19 cellular contexts compared by ENCODE assay signal in genomic region chr21:37982496-37983318, GRCh38.
"Had no signal": no experiment of that assay in that cellular context is flagged by ENCODE, and none has a peak within 500 bp of the region (broad histone marks: within the 10 kb centered on the region; RNA-seq: fewer than 3 reads in every experiment).

No MANE protein-coding gene starts in this region.

- H3K4me1 ChIP-seq: pancreas, thyroid gland had no signal

- H3K36me3 ChIP-seq: pancreas, thyroid gland had no signal

- H3K36me3 Mint-ChIP-seq: activated naive CD8-positive, alpha-beta T cell treated with anti-CD3 and anti-CD28 coated beads, Interleukin-2, amount 10 ng/mL, durations not matched to agents 7 days and 5 days; naive thymus-derived CD8-positive, alpha-beta T cell; WTC11 had no signal

- H3K27me3 ChIP-seq: thyroid gland had no signal

- H3K9me3 ChIP-seq: pancreas, thyroid gland had no signal

- H3K4me1 Mint-ChIP-seq: activated CD4-positive, alpha-beta T cell treated with anti-CD3 and anti-CD28 coated beads for 36 hours; activated naive CD8-positive, alpha-beta T cell treated with anti-CD3 and anti-CD28 coated beads, Interleukin-2, amount 10 ng/mL, durations not matched to agents 7 days and 5 days; naive thymus-derived CD8-positive, alpha-beta T cell had no signal

- ATAC-seq: activated CD4-positive, alpha-beta T cell treated with anti-CD3 and anti-CD28 coated beads for 36 hours; effector memory CD8-positive, alpha-beta T cell; left ventricle myocardium superior; naive thymus-derived CD8-positive, alpha-beta T cell; pancreas; sciatic nerve; WTC11 had no signal

- H3K27ac ChIP-seq: pancreas, thyroid gland had no signal

- H3K4me3 Mint-ChIP-seq: activated CD4-positive, alpha-beta T cell treated with anti-CD3 and anti-CD28 coated beads for 36 hours; activated naive CD8-positive, alpha-beta T cell treated with anti-CD3 and anti-CD28 coated beads, Interleukin-2, amount 10 ng/mL, durations not matched to agents 7 days and 5 days; activated T-helper 1 cell treated with anti-CD3 and anti-CD28 coated beads, Interleukin-12 subunit alpha, Interleukin-12 subunit beta, Interleukin-2, Interleukin-4 antibody, amounts not matched to agents 30 ng/mL and 10 ng/mL and 1 ng/mL, durations not matched to agents 14 hours and 24 hours and 36 hours; effector memory CD8-positive, alpha-beta T cell; naive thymus-derived CD8-positive, alpha-beta T cell; WTC11 had no signal

- H3K27ac Mint-ChIP-seq: activated CD4-positive, alpha-beta T cell treated with anti-CD3 and anti-CD28 coated beads for 36 hours; activated naive CD8-positive, alpha-beta T cell treated with anti-CD3 and anti-CD28 coated beads, Interleukin-2, amount 10 ng/mL, durations not matched to agents 7 days and 5 days; activated T-helper 1 cell treated with anti-CD3 and anti-CD28 coated beads, Interleukin-12 subunit alpha, Interleukin-12 subunit beta, Interleukin-2, Interleukin-4 antibody, amounts not matched to agents 30 ng/mL and 10 ng/mL and 1 ng/mL, durations not matched to agents 14 hours and 24 hours and 36 hours; effector memory CD8-positive, alpha-beta T cell; WTC11 had no signal

- DNase-seq: activated CD4-positive, alpha-beta T cell treated with anti-CD3 and anti-CD28 coated beads for 36 hours; activated CD4-positive, alpha-beta T cell treated with anti-CD3 and anti-CD28 coated beads, Interleukin-2, amount 50 U/mL, for 48 hours; activated naive CD4-positive, alpha-beta T cell; activated naive CD8-positive, alpha-beta T cell treated with anti-CD3 and anti-CD28 coated beads, Interleukin-2, amount 10 ng/mL, durations not matched to agents 7 days and 5 days; activated T-cell treated with anti-CD3 and anti-CD28 coated beads for 4 hours; amygdala; caudate nucleus; effector memory CD8-positive, alpha-beta T cell; head of caudate nucleus; kidney; left ventricle myocardium superior; mesendoderm; naive thymus-derived CD8-positive, alpha-beta T cell; pancreas; stimulated activated naive CD4-positive, alpha-beta T cell; thyroid gland had no signal

- H3K4me3 ChIP-seq: pancreas, thyroid gland had no signal

- H3K27me3 Mint-ChIP-seq: activated naive CD8-positive, alpha-beta T cell treated with anti-CD3 and anti-CD28 coated beads, Interleukin-2, amount 10 ng/mL, durations not matched to agents 7 days and 5 days; effector memory CD8-positive, alpha-beta T cell had no signal

- H3K9me3 Mint-ChIP-seq: activated naive CD8-positive, alpha-beta T cell treated with anti-CD3 and anti-CD28 coated beads, Interleukin-2, amount 10 ng/mL, durations not matched to agents 7 days and 5 days; activated T-helper 1 cell treated with anti-CD3 and anti-CD28 coated beads, Interleukin-12 subunit alpha, Interleukin-12 subunit beta, Interleukin-2, Interleukin-4 antibody, amounts not matched to agents 30 ng/mL and 10 ng/mL and 1 ng/mL, durations not matched to agents 14 hours and 24 hours and 36 hours; effector memory CD8-positive, alpha-beta T cell; naive thymus-derived CD8-positive, alpha-beta T cell; WTC11 had no signal
